37 cellular contexts compared by ENCODE assay signal in genomic region chr4:84660606-84661005, GRCh38.
"Had no signal": no experiment of that assay in that cellular context is flagged by ENCODE, and none has a peak within 500 bp of the region (broad histone marks: within the 10 kb centered on the region; RNA-seq: fewer than 3 reads in every experiment).

No MANE protein-coding gene starts in this region.

- H3K27ac Mint-ChIP-seq: activated CD4-positive, alpha-beta memory T cell treated with anti-CD3 and anti-CD28 coated beads, Interleukin-2, amount 10 ng/mL, durations not matched to agents 7 days and 5 days; activated CD8-positive, alpha-beta memory T cell treated with anti-CD3 and anti-CD28 coated beads, Interleukin-2, amount 10 ng/mL, durations not matched to agents 7 days and 5 days; activated naive CD4-positive, alpha-beta T cell treated with anti-CD3 and anti-CD28 coated beads, Interleukin-2, amount 10 ng/mL, durations not matched to agents 7 days and 5 days; activated naive CD8-positive, alpha-beta T cell; activated naive CD8-positive, alpha-beta T cell treated with anti-CD3 and anti-CD28 coated beads, Interleukin-2, amount 50 U/mL, for 24 hours; brain; T-cell; T-helper 17 cell had no signal

- H3K36me3 Mint-ChIP-seq: activated CD8-positive, alpha-beta memory T cell treated with anti-CD3 and anti-CD28 coated beads, Interleukin-2, amount 10 ng/mL, durations not matched to agents 7 days and 5 days; activated naive CD4-positive, alpha-beta T cell treated with anti-CD3 and anti-CD28 coated beads, Interleukin-2, amount 10 ng/mL, durations not matched to agents 7 days and 5 days; activated naive CD8-positive, alpha-beta T cell; T-cell had no signal

- H3K27me3 Mint-ChIP-seq: activated CD4-positive, alpha-beta memory T cell treated with anti-CD3 and anti-CD28 coated beads, Interleukin-2, amount 10 ng/mL, durations not matched to agents 7 days and 5 days; activated CD8-positive, alpha-beta memory T cell treated with anti-CD3 and anti-CD28 coated beads, Interleukin-2, amount 10 ng/mL, durations not matched to agents 7 days and 5 days; activated naive CD4-positive, alpha-beta T cell treated with anti-CD3 and anti-CD28 coated beads, Interleukin-2, amount 10 ng/mL, durations not matched to agents 7 days and 5 days; activated naive CD8-positive, alpha-beta T cell treated with anti-CD3 and anti-CD28 coated beads, Interleukin-2, amount 50 U/mL, for 24 hours; brain; T-helper 17 cell had no signal

- H3K27ac ChIP-seq: KMS-11, PC-9, RWPE1, VCaP had no signal

- DNase-seq: activated CD4-positive, alpha-beta memory T cell treated with anti-CD3 and anti-CD28 coated beads, Interleukin-2, amount 10 ng/mL, durations not matched to agents 7 days and 5 days; activated CD4-positive, alpha-beta T cell treated with anti-CD3 and anti-CD28 coated beads for 1 hour; activated CD4-positive, alpha-beta T cell treated with anti-CD3 and anti-CD28 coated beads for 48 hours; activated CD4-positive, CD25-positive, alpha-beta regulatory T cell; activated CD8-positive, alpha-beta memory T cell treated with anti-CD3 and anti-CD28 coated beads for 24 hours; activated CD8-positive, alpha-beta memory T cell treated with anti-CD3 and anti-CD28 coated beads, Interleukin-2, amount 10 ng/mL, durations not matched to agents 7 days and 5 days; activated CD8-positive, alpha-beta memory T cell treated with anti-CD3 and anti-CD28 coated beads, Interleukin-2, amount 50 U/mL, for 48 hours; activated effector memory CD4-positive, alpha-beta T cell treated with Interleukin-2 at 50 U/mL for 16 hours; activated naive CD4-positive, alpha-beta T cell treated with anti-CD3 and anti-CD28 coated beads, Interleukin-2, amount 10 ng/mL, durations not matched to agents 7 days and 5 days; activated naive CD8-positive, alpha-beta T cell treated with anti-CD3 and anti-CD28 coated beads, Interleukin-2, amount 50 U/mL, for 24 hours; activated T-cell treated with anti-CD3 and anti-CD28 coated beads, Interleukin-2, amount 50 U/mL, for 48 hours; anterior cingulate cortex; central memory CD4-positive, alpha-beta T cell; NCI-H1092 treated with DMSO at 0.1 percent for 48 hours; NCI-H1417; NCI-H146; NCI-H187; NCI-H2029 treated with DMSO at 0.1 percent for 48 hours; NCI-H2107; NCI-H2171; NCI-H510A; NCI-H526; NCI-H748 treated with DMSO at 0.1 percent for 48 hours; NK-92 treated with Interleukin-12 subunit alpha and Interleukin-12 subunit beta, amount 100 ng/mL, for 24 hours; PC-9; SIG-M5; T-cell; T-helper 17 cell; T-helper 9 cell had no signal

- H3K4me3 Mint-ChIP-seq: activated CD4-positive, alpha-beta memory T cell treated with anti-CD3 and anti-CD28 coated beads, Interleukin-2, amount 10 ng/mL, durations not matched to agents 7 days and 5 days; activated CD8-positive, alpha-beta memory T cell treated with anti-CD3 and anti-CD28 coated beads, Interleukin-2, amount 10 ng/mL, durations not matched to agents 7 days and 5 days; activated naive CD4-positive, alpha-beta T cell treated with anti-CD3 and anti-CD28 coated beads, Interleukin-2, amount 10 ng/mL, durations not matched to agents 7 days and 5 days; activated naive CD8-positive, alpha-beta T cell; activated naive CD8-positive, alpha-beta T cell treated with anti-CD3 and anti-CD28 coated beads, Interleukin-2, amount 50 U/mL, for 24 hours; brain; T-cell; T-helper 17 cell had no signal

- H3K4me3 ChIP-seq: PC-9 had no signal

- H3K4me1 Mint-ChIP-seq: activated CD4-positive, alpha-beta memory T cell treated with anti-CD3 and anti-CD28 coated beads, Interleukin-2, amount 10 ng/mL, durations not matched to agents 7 days and 5 days; activated CD8-positive, alpha-beta memory T cell treated with anti-CD3 and anti-CD28 coated beads, Interleukin-2, amount 10 ng/mL, durations not matched to agents 7 days and 5 days; activated naive CD4-positive, alpha-beta T cell treated with anti-CD3 and anti-CD28 coated beads, Interleukin-2, amount 10 ng/mL, durations not matched to agents 7 days and 5 days; activated naive CD8-positive, alpha-beta T cell treated with anti-CD3 and anti-CD28 coated beads, Interleukin-2, amount 50 U/mL, for 24 hours; brain; T-cell; T-helper 17 cell had no signal

- FAIRE-seq: RCC 7860 had no signal

- ATAC-seq: activated CD8-positive, alpha-beta memory T cell treated with anti-CD3 and anti-CD28 coated beads, Interleukin-2, amount 10 ng/mL, durations not matched to agents 7 days and 5 days; activated naive CD8-positive, alpha-beta T cell treated with anti-CD3 and anti-CD28 coated beads, Interleukin-2, amount 50 U/mL, for 24 hours; Right ventricle myocardium inferior; SK-N-SH treated with all-trans-retinoic acid at 6 μM for 48 hours; T-cell; T-helper 17 cell had no signal
